Comparison of ENCODE assay signal across 27 cellular contexts in genomic region chr5:13643734-13644133, GRCh38.
"Had no signal": no experiment of that assay in that cellular context is flagged by ENCODE, and none has a peak within 500 bp of the region (broad histone marks: within the 10 kb centered on the region; RNA-seq: fewer than 3 reads in every experiment).

No MANE protein-coding gene starts in this region.

- H3K9me3 ChIP-seq: ovary, psoas muscle, thoracic aorta, thyroid gland, tibial nerve, upper lobe of left lung, vagina had no signal

- DNase-seq: naive thymus-derived CD4-positive, alpha-beta T cell; natural killer cell; occipital lobe; ovary; posterior cingulate gyrus; psoas muscle; right cardiac atrium; spleen; stimulated activated CD4-positive, alpha-beta T cell treated with anti-CD3 and anti-CD28 coated beads, Interleukin-15, amount 100 ng/mL, for 24 hours; stimulated activated CD4-positive, alpha-beta T cell treated with anti-CD3 and anti-CD28 coated beads, Interleukin-2, amount 100 ng/mL, for 24 hours; stimulated activated CD4-positive, alpha-beta T cell treated with anti-CD3 and anti-CD28 coated beads, Interleukin-2, amount 100 ng/mL, for 48 hours; stimulated activated CD4-positive, alpha-beta T cell treated with anti-CD3 and anti-CD28 coated beads, Interleukin-4, amount 100 ng/mL, for 24 hours; stimulated activated naive B cell treated with anti-CD40 and anti-IgM and Interleukin-4, amounts not matched to agents 10 μg/mL and 1 μg/mL and 100 μg/mL, for 72 hours; stimulated activated naive CD4-positive, alpha-beta T cell treated with Interleukin-2 at 50 U/mL for 16 hours; stomach; thyroid gland; upper lobe of left lung had no signal

- H3K27ac ChIP-seq: neural progenitor cell, ovary, parathyroid adenoma, psoas muscle, skin epidermis, spleen, stomach, thoracic aorta, thyroid gland, tibial nerve, upper lobe of left lung, vagina had no signal

- H3K4me1 ChIP-seq: neural progenitor cell, parathyroid adenoma, psoas muscle, spleen, stomach, thyroid gland, tibial nerve, upper lobe of left lung, vagina had no signal

- H2AFZ ChIP-seq: neural progenitor cell, parathyroid adenoma had no signal

- H3K9ac ChIP-seq: neural progenitor cell, parathyroid adenoma had no signal

- H3K36me3 ChIP-seq: neural progenitor cell, ovary, spleen, stomach, thoracic aorta, thyroid gland, tibial nerve, upper lobe of left lung, vagina had no signal

- ATAC-seq: naive thymus-derived CD4-positive, alpha-beta T cell; natural killer cell; psoas muscle; right cardiac atrium; sciatic nerve; stimulated activated effector memory CD8-positive, alpha-beta T cell treated with anti-CD3 and anti-CD28 coated beads, Interleukin-12 subunit alpha, Interleukin-12 subunit beta, amount 100 ng/mL, for 72 hours; stimulated activated naive B cell treated with anti-CD40 and anti-IgM and Interleukin-4, amounts not matched to agents 10 μg/mL and 1 μg/mL and 100 μg/mL, for 72 hours had no signal

- H3K27me3 ChIP-seq: neural progenitor cell, ovary, spleen, stomach, thyroid gland, tibial nerve, upper lobe of left lung, vagina had no signal

- H3K4me2 ChIP-seq: neural progenitor cell, smooth muscle cell had no signal

- FAIRE-seq: urothelium cell line had no signal

- H3K79me2 ChIP-seq: parathyroid adenoma had no signal

- H3K4me3 ChIP-seq: neural progenitor cell, ovary, psoas muscle, skin epidermis, smooth muscle cell, spleen, stomach, thoracic aorta, thyroid gland, tibial nerve, upper lobe of left lung, vagina had no signal
